ENCODE assay signal across 19 cellular contexts in genomic region chrX:2823795-2824386, GRCh38. TPM values are rescaled to one million over a fixed set of nuclear protein-coding genes. Genes with fewer than 3 reads are reported as not detected.
DNase-seq lines count a peak whose midpoint lies in the region; TF ChIP-seq lines count a peak whose summit lies in the region.
"Had no signal": no experiment of that assay in that cellular context is flagged by ENCODE, and none has a peak within 500 bp of the region (broad histone marks: within the 10 kb centered on the region; RNA-seq: fewer than 3 reads in every experiment).

No MANE protein-coding gene starts in this region.

- no peaks in the 10 kb centered on the region for H3K4me1 Mint-ChIP-seq in glutamatergic neuron (ENCODE audit: low read depth, unreplicated experiment)

- H3K27ac Mint-ChIP-seq in glutamatergic neuron (ENCODE audit: unreplicated experiment) = no peak overlapping the region

- H3K36me3 Mint-ChIP-seq in glutamatergic neuron (ENCODE audit: unreplicated experiment) = no peaks in the 10 kb centered on the region

- H3K4me3 Mint-ChIP-seq in glutamatergic neuron (ENCODE audit: unreplicated experiment) = no peak overlapping the region

- H3K9me3 Mint-ChIP-seq in glutamatergic neuron (ENCODE audit: unreplicated experiment) = no peaks in the 10 kb centered on the region

- H3K27ac ChIP-seq in coronary artery = no peak overlapping the region
- H3K27ac ChIP-seq: A549; BLaER1 treated with 17β-estradiol and CSF1 and Interleukin-3, amounts not matched to agents 10 nM and 100 nM; GM23248; KMS-11 had no signal

- TF ChIP-seq CTCF in coronary artery (IDR thresholded peaks at IDR 0.05) = no peak
- no peak for TF ChIP-seq CTCF in GM13977 (IDR thresholded peaks at IDR 0.05; ENCODE audit: extremely low read depth, insufficient read depth, missing control alignments)
- TF ChIP-seq CTCF in glutamatergic neuron (IDR thresholded peaks at IDR 0.05; ENCODE audit: partially characterized antibody, unreplicated experiment) = no peak

- in situ Hi-C loops in GM13977 (cut with MboI; ENCODE audit: low pct_unique_long_range_greater_than_20kb, low sequenced_read_pairs, unreplicated experiment) = loop anchor here (25.0 kb wide), 1 partner anchor 1162 kb away; no protein-coding TSS in a partner anchor

- H3K4me3 ChIP-seq in coronary artery = no peak overlapping the region
- H3K4me3 ChIP-seq: A549; BLaER1 treated with 17β-estradiol and CSF1 and Interleukin-3, amounts not matched to agents 10 nM and 100 nM; GM12878; GM23248 had no signal

- H3K27me3 Mint-ChIP-seq in glutamatergic neuron (ENCODE audit: unreplicated experiment) = no peaks in the 10 kb centered on the region

- peak; percentile 23 for DNase-seq in HuH-7 (ENCODE audit: low spot score)
- peak; percentile 36 for DNase-seq in coronary artery (ENCODE audit: low spot score)
- DNase-seq in medulla oblongata (ENCODE audit: extremely low spot score) = peak; percentile 44
- DNase-seq in pons (ENCODE audit: low spot score) = peak; percentile 3
- DNase-seq in activated gamma-delta T cell (lab: John Stamatoyannopoulos, UW) = no peak
- DNase-seq in GM13977 (ENCODE audit: low spot score) = no peak
- DNase-seq in NCI-H226 = no peak
- no peak for DNase-seq in glutamatergic neuron
- DNase-seq: DMS 273 treated with DMSO at 0.1 percent for 48 hours, GDM1, GM23248, NCI-H1436 treated with DMSO at 0.1 percent for 48 hours, NCI-H2081 treated with DMSO at 0.1 percent for 48 hours, NCI-H510A treated with DMSO at 0.1 percent for 48 hours, Right ventricle myocardium superior had no signal

RNA-seq across cellular contexts. Expression of gene GYG2, which starts 4.8 kb away (rescaled TPM):
- total RNA-seq in glutamatergic neuron (ENCODE audit: unreplicated experiment) = 21.9 TPM
- total RNA-seq: GM12878 had no signal

Comparison
In these comparisons a context has a peak if more than half of its experiments do, and no peak if none do; other contexts are left out.
1. DNase-seq: peak in HuH-7 (single experiment), coronary artery (single experiment), medulla oblongata (single experiment) and pons (single experiment); none in activated gamma-delta T cell (single experiment), GM13977 (single experiment), NCI-H226 (single experiment) and glutamatergic neuron (single experiment).